In genomic region chr6:71349395-71349794, GRCh38 we compare ENCODE assay signal across 8 cellular contexts.
DNase-seq lines count a peak whose midpoint lies in the region; ATAC-seq and TF ChIP-seq lines count a peak whose summit lies in the region.

No MANE protein-coding gene starts in this region.

- no peaks in the 10 kb centered on the region for H3K9me3 ChIP-seq in mucosa of descending colon

- intact Hi-C loops in mucosa of descending colon (cut with DNase I, micrococcal nuclease) = no loop called here
- intact Hi-C loops in posterior vena cava (cut with DNase I) = loop anchor here (5.0 to 10.0 kb wide), 2 partner anchors 55 to 157 kb away; no protein-coding TSS in a partner anchor

- ATAC-seq in mucosa of descending colon (no peak), GM18520 (IDR thresholded peaks at IDR 0.05; ENCODE audit: unreplicated experiment) (no peak)

- no peaks in the 10 kb centered on the region for H3K36me3 ChIP-seq in mucosa of descending colon (ENCODE audit: low read depth)

- DNase-seq in NCI-H345 treated with DMSO at 0.1 percent for 48 hours (lab: John Stamatoyannopoulos, UW; ENCODE audit: unreplicated experiment) (peak; percentile 6), NCI-H345 (lab: John Stamatoyannopoulos, UW) (no peak), NCI-H2227 (lab: John Stamatoyannopoulos, UW; ENCODE audit: unreplicated experiment) (peak; percentile 27), cardiac fibroblast (ENCODE audit: low read depth in 2 of 2) (peak; percentile 69 to 74), mucosa of descending colon (no peak), posterior vena cava (ENCODE audit: low spot score) (no peak), NCI-H510A treated with DMSO at 0.1 percent for 48 hours (lab: John Stamatoyannopoulos, UW) (no peak)

- no peaks in the 10 kb centered on the region for H3K4me1 ChIP-seq in mucosa of descending colon (ENCODE audit: low read depth)

- H3K4me3 ChIP-seq in cardiac fibroblast (replicated peaks in 1 of 2; ENCODE audit: low read depth in 2 of 2, low read length in 2 of 2) (no peak overlapping the region), mucosa of descending colon (no peak overlapping the region)

- TF ChIP-seq CTCF in cardiac fibroblast (IDR thresholded peaks at IDR 0.05; ENCODE audit: low read depth, low read length) (peak; percentile 59), mucosa of descending colon (IDR thresholded peaks at IDR 0.05) (peak; percentile 39)

Comparison
In these comparisons a context has a peak if more than half of its experiments do, and no peak if none do; other contexts are left out.
1. DNase-seq: peak in NCI-H345 treated with DMSO at 0.1 percent for 48 hours (single experiment), NCI-H2227 (single experiment) and cardiac fibroblast (2 of 2); none in NCI-H345 (single experiment), mucosa of descending colon (0 of 3), posterior vena cava (single experiment) and NCI-H510A treated with DMSO at 0.1 percent for 48 hours (single experiment).
2. intact Hi-C loops: an anchor here in posterior vena cava (5.0 to 10.0 kb wide); none called in mucosa of descending colon.